Comparison of ENCODE assay signal across 9 cellular contexts in the genomic region with DNA sequence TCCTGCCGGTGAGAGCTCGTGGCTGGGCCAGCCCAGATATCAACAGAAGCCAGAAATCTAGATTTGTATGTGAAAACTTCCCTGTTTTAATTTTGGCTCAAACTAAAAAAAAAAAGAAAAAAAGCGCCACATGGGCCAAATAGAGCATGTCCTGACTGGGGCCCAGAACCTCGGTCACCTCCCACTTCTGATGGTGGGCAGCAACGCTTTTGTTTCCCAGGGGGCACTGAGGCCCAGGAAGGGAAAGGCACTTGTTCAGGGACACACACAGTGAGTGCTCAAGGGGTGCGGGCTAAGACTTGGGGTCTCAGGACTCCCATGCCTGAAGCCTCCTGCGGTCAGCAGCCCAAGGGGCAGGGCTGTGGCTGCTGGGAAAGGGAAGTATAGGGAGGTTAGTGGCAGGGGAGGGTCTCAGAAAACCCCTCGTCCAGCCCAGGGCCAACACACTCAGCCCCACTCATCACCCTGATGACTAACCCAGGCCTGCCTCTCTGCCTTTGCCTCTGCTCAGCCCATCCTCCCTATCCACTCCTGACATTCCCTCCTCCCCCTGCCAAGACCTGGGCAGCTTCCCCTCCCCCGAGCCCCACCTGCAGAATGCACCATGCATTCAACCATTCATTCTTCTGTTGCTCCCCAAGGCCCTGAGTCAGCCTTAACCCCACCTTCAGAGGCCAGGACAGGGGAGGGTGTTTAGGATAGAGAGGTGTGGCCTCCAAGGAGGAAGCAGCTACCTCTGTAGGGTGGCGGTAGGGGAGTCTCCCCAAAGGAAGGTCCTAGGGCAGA. TPM values are rescaled to one million over a fixed set of nuclear protein-coding genes. Genes with fewer than 3 reads are reported as not detected.
DNase-seq lines count a peak whose midpoint lies in the region; ATAC-seq and TF ChIP-seq lines count a peak whose summit lies in the region.
"Had no signal": no experiment of that assay in that cellular context is flagged by ENCODE, and none has a peak within 500 bp of the region (broad histone marks: within the 10 kb centered on the region; RNA-seq: fewer than 3 reads in every experiment).

No MANE protein-coding gene starts in this region.

- H3K27ac ChIP-seq in uterus: no peak overlapping the region
- H3K27ac ChIP-seq: cardiac muscle cell had no signal

- no peaks in the 10 kb centered on the region for H3K36me3 ChIP-seq in uterus
- H3K36me3 ChIP-seq: cardiac muscle cell had no signal

- peak; percentile 58 for DNase-seq in GM12865 (ENCODE audit: low read depth)
- DNase-seq in Kasumi-1 (lab: John Stamatoyannopoulos, UW): peak; percentile 30 to 33
- peak; percentile 65 for DNase-seq in activated CD8-positive, alpha-beta memory T cell treated with anti-CD3 and anti-CD28 coated beads, Interleukin-2, amount 50 U/mL, for 48 hours
- DNase-seq in left kidney (ENCODE audit: low read depth, low spot score): peak; percentile 42
- DNase-seq in NCI-H524 treated with DMSO at 0.1 percent for 48 hours (lab: John Stamatoyannopoulos, UW): no peak
- DNase-seq in uterus: no peak
- DNase-seq in NCI-H2029 (lab: John Stamatoyannopoulos, UW): no peak

- H3K4me3 ChIP-seq in GM12865 (ENCODE audit: low read depth, low read length) (peak overlapping the region; percentile 45), uterus (no peak overlapping the region)
- H3K4me3 ChIP-seq: cardiac muscle cell had no signal

- no peaks in the 10 kb centered on the region for H3K27me3 ChIP-seq in uterus
- H3K27me3 ChIP-seq: cardiac muscle cell had no signal

- ATAC-seq in HG03565 (IDR thresholded peaks at IDR 0.05; ENCODE audit: unreplicated experiment): no peak

- TF ChIP-seq POLR2A in uterus (IDR thresholded peaks at IDR 0.05): no peak

- H3K9me3 ChIP-seq in uterus: no peaks in the 10 kb centered on the region

- no peak for TF ChIP-seq CTCF in GM12865 (IDR thresholded peaks at IDR 0.05; ENCODE audit: insufficient read depth, low read depth, low read length, missing control alignments)
- TF ChIP-seq CTCF in uterus (IDR thresholded peaks at IDR 0.05): no peak

- intact Hi-C loops in uterus (cut with DNase I; ENCODE audit: low total_unique reads): no loop called here

- H3K4me1 ChIP-seq in uterus: no peaks in the 10 kb centered on the region

RNA-seq across cellular contexts. Expression of gene TCF20, which starts 30.0 kb away (rescaled TPM):
- total RNA-seq in uterus: 10 to 100 TPM; 14.4 to 51.7 (median 27.3) TPM

Comparison
In these comparisons a context has a peak if more than half of its experiments do, and no peak if none do; other contexts are left out.
1. DNase-seq: peak in GM12865 (single experiment), Kasumi-1 (2 of 2), activated CD8-positive, alpha-beta memory T cell treated with anti-CD3 and anti-CD28 coated beads, Interleukin-2, amount 50 U/mL, for 48 hours (single experiment) and left kidney (single experiment); none in NCI-H524 treated with DMSO at 0.1 percent for 48 hours (single experiment), uterus (0 of 2) and NCI-H2029 (single experiment).